Comparison of ENCODE assay signal across 11 cellular contexts in the genomic region with DNA sequence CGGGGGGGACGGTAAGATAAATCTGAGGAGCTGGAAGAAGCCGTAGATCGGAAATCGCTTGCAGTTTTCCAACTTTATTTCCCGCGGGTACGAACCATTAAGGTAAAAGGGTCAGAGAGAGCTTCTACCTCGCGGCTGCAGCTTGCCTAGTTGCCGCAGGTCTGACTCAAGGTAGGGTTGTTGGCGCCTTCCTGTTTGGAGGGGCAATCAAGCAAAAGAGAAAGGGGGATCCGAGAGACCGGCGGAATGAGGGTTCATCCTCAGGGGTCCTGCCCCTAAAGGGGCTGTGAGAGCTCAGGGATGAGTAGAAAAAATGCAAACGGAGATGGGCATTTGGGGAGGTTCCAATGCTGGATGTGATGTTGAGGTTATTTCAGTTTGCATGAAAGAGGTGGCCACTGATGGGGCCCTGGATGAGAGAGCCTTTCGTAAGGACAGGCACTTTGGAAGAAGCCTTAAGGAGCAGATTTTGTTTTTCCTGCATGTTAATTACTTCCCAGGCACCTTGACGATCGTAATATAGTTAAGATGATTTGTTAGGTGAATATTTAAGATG. TPM values are rescaled to one million over a fixed set of nuclear protein-coding genes. Genes with fewer than 3 reads are reported as not detected.
A peak's percentile ranks its signal among the peaks of the same experiment; 100 is the strongest.
DNase-seq lines count a peak whose midpoint lies in the region; ATAC-seq and TF ChIP-seq lines count a peak whose summit lies in the region.
"Had no signal": no experiment of that assay in that cellular context is flagged by ENCODE, and none has a peak within 500 bp of the region (broad histone marks: within the 10 kb centered on the region; RNA-seq: fewer than 3 reads in every experiment).

No MANE protein-coding gene starts in this region.

- H3K4me3 Mint-ChIP-seq in activated T-cell treated with anti-CD3 and anti-CD28 coated beads, Interleukin-2, amount 50 U/mL, for 4 hours = peak overlapping the region; percentile 46
- H3K4me3 Mint-ChIP-seq in MCF 10A (ENCODE audit: unreplicated experiment) (peak overlapping the region; percentile 76), type B pancreatic cell (peak overlapping the region; percentile 81)

- intact Hi-C loops in MCF 10A (cut with micrococcal nuclease) = no loop called here

- ATAC-seq in activated T-cell treated with anti-CD3 and anti-CD28 coated beads, Interleukin-2, amount 50 U/mL, for 4 hours = peak; percentile 35 to 38
- no peak for ATAC-seq in HG03039 (IDR thresholded peaks at IDR 0.05; ENCODE audit: unreplicated experiment)

- no peaks in the 10 kb centered on the region for H3K36me3 ChIP-seq in mesodermal cell (ENCODE audit: control insufficient read depth, insufficient read depth, low read length)

- H3K4me1 Mint-ChIP-seq in activated T-cell treated with anti-CD3 and anti-CD28 coated beads, Interleukin-2, amount 50 U/mL, for 4 hours (ENCODE audit: low read depth) = peaks cover 22% of the 10 kb centered on the region
- H3K4me1 Mint-ChIP-seq in MCF 10A (ENCODE audit: insufficient read depth, unreplicated experiment) = peaks cover 18% of the 10 kb centered on the region
- H3K4me1 Mint-ChIP-seq in type B pancreatic cell (ENCODE audit: unreplicated experiment) = peaks cover 11% of the 10 kb centered on the region

- H3K27ac Mint-ChIP-seq in MCF 10A (ENCODE audit: low read depth, unreplicated experiment) = no peak overlapping the region
- no peak overlapping the region for H3K27ac Mint-ChIP-seq in type B pancreatic cell

- no peaks in the 10 kb centered on the region for H3K36me3 Mint-ChIP-seq in activated T-cell treated with anti-CD3 and anti-CD28 coated beads, Interleukin-2, amount 50 U/mL, for 4 hours (ENCODE audit: insufficient read depth)
- H3K36me3 Mint-ChIP-seq in MCF 10A (ENCODE audit: insufficient read depth, unreplicated experiment) = no peaks in the 10 kb centered on the region
- H3K36me3 Mint-ChIP-seq in type B pancreatic cell = no peaks in the 10 kb centered on the region

- H3K4me1 ChIP-seq in mesodermal cell (ENCODE audit: control insufficient read depth, insufficient read depth, low read length, poor library complexity, severe bottlenecking) = no peaks in the 10 kb centered on the region

- WGBS in mesodermal cell (ENCODE audit: insufficient coverage in 2 of 2), 2 experiments = 5 to 13% methylated on average over 15 to 17 of the region's 19 CpGs

- CTCF ChIA-PET in MCF 10A (lab: Yijun Ruan, JAX) = interaction anchor here (0.7 kb wide), 1 partner anchor 10 kb away, joined by 4 read pairs; no protein-coding TSS in a partner anchor

- H3K9me3 Mint-ChIP-seq in activated T-cell treated with anti-CD3 and anti-CD28 coated beads, Interleukin-2, amount 50 U/mL, for 4 hours = no peaks in the 10 kb centered on the region
- H3K9me3 Mint-ChIP-seq in MCF 10A (ENCODE audit: unreplicated experiment) (no peaks in the 10 kb centered on the region), type B pancreatic cell (no peaks in the 10 kb centered on the region)

- H3K27me3 Mint-ChIP-seq in activated T-cell treated with anti-CD3 and anti-CD28 coated beads, Interleukin-2, amount 50 U/mL, for 4 hours (ENCODE audit: low read depth) = peaks cover 72% of the 10 kb centered on the region
- H3K27me3 Mint-ChIP-seq in MCF 10A (ENCODE audit: insufficient read depth, unreplicated experiment) (peaks cover 20% of the 10 kb centered on the region), type B pancreatic cell (peaks cover 79% of the 10 kb centered on the region)

- H3K4me3 ChIP-seq in mesodermal cell (ENCODE audit: extremely low read depth, insufficient read depth, low read length, poor library complexity, severe bottlenecking) = peak overlapping the region; percentile 44

- H3K27ac ChIP-seq in mesodermal cell (ENCODE audit: low read depth, low read length, severe bottlenecking) = no peak overlapping the region
- H3K27ac ChIP-seq: epithelial cell of prostate had no signal

- H3K9me3 ChIP-seq in mesodermal cell (ENCODE audit: control insufficient read depth, low read length) = no peaks in the 10 kb centered on the region

- no peak for TF ChIP-seq CTCF in MCF 10A (IDR thresholded peaks at IDR 0.05; ENCODE audit: unreplicated experiment)
- TF ChIP-seq CTCF in type B pancreatic cell (conservative IDR thresholded peaks at IDR 0.05) = no peak

- POLR2A ChIA-PET in MCF 10A (lab: Yijun Ruan, JAX) = no interaction called here

- no peak for DNase-seq in activated T-cell treated with anti-CD3 and anti-CD28 coated beads, Interleukin-2, amount 50 U/mL, for 4 hours
- no peak for DNase-seq in activated T-cell treated with anti-CD3 and anti-CD28 coated beads for 4 hours
- DNase-seq in MCF 10A (ENCODE audit: unreplicated experiment) = no peak
- DNase-seq in type B pancreatic cell (ENCODE audit: extremely low spot score, unreplicated experiment) = no peak
- DNase-seq in SK-N-DZ (ENCODE audit: low spot score) = no peak
- DNase-seq in SKM-1 (lab: John Stamatoyannopoulos, UW; ENCODE audit: unreplicated experiment) = no peak
- DNase-seq: COR-L47 had no signal

- no TSS peak for BruUV-seq in MCF 10A (replicated peaks; lab: Mats Ljungman, UMichigan)

RNA-seq across cellular contexts. Expression of a gene that starts 0.9 kb away (rescaled TPM):
- total RNA-seq in activated T-cell treated with anti-CD3 and anti-CD28 coated beads, Interleukin-2, amount 50 U/mL, for 4 hours = under 1 TPM in 1 of 3 donors, not detected in 2; 0.05 TPM
- total RNA-seq in MCF 10A (2022) (not detected in 2 replicates), type B pancreatic cell (ENCODE audit: low replicate concordance) (0.10 and 0.14 TPM in 2 replicates)
- 0.41 TPM for polyA plus RNA-seq in mesodermal cell (2013, experiment 1 of 2)
- 1.0 TPM for polyA plus RNA-seq in mesodermal cell (2013, experiment 2 of 2)
- not detected in 2 replicates for polyA plus RNA-seq in SK-N-DZ (2014; cell fraction: cytosol; rRNA removed)
- not detected in 2 replicates for polyA plus RNA-seq in SK-N-DZ (2014; cell fraction: nucleus; rRNA removed)
- total RNA-seq: T-helper 2 cell treated with Interferon-gamma antibody and Interleukin-4, amounts not matched to agents 100 ng/mL and 5 ng/mL, for 36 hours had no signal
